8 cellular contexts compared by ENCODE assay signal in the genomic region with DNA sequence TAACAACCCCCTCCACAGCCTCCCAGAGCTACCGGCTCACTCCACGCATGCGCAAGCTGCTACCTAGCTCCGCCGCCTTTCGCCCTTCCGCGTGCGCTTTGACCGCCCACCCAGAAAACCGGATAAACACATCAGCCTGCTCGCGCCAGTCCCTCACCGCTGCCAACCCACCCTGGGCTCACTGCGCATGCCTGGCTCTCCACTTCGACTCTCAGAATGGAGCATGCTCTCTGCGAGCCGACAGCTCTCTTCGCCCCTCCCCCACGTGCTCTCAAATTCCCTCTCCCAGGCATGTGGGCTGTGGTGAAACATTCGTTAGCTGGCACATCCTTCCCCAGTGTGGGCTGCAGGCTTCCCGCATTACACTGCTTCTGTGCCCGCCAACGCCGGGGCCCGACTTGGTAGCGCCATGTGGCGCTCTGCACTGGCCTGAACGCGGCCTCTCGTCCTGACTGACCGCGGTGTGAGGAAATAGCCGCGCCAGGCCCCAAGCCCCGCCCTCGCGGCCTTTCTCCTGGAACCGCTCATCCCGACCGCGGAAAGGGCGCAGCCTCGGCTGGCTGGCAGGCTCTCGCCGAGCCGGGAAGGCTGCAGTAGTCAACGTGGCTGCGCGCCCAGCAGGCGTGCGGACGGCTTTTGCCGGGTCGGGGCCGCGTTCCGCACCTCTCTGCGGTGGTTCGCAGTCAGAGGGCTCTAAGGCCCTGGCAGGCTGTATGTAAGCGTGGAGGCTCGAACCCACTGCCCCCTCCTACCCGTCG. TPM values are rescaled to one million over a fixed set of nuclear protein-coding genes. Genes with fewer than 3 reads are reported as not detected.
DNase-seq lines count a peak whose midpoint lies in the region; ATAC-seq, FAIRE-seq and TF ChIP-seq lines count a peak whose summit lies in the region.

No MANE protein-coding gene starts in this region.

- H3K36me3 ChIP-seq in bronchial epithelial cell (ENCODE audit: control insufficient read depth, insufficient read depth, low read length) (no peaks in the 10 kb centered on the region), small intestine (ENCODE audit: control insufficient read depth in 2 of 2, insufficient read depth in 2 of 2, low read length in 2 of 2) (no peaks in the 10 kb centered on the region)

- ATAC-seq in GM18909 (IDR thresholded peaks at IDR 0.05; ENCODE audit: poor library complexity, unreplicated experiment) (peak; percentile 74), HG03159 (IDR thresholded peaks at IDR 0.05; ENCODE audit: unreplicated experiment) (peak; percentile 72)

- FAIRE-seq in bronchial epithelial cell (lab: Jason Lieb, UNC) (peak; percentile 47), small intestine (lab: Jason Lieb, UNC) (no peak)

- H3K4me3 ChIP-seq in WI38 (ENCODE audit: low read depth, low read length) (peak overlapping the region; percentile 97), bronchial epithelial cell (ENCODE audit: low read depth, low read length) (peak overlapping the region; percentile 65), small intestine (ENCODE audit: low read depth in 1 of 2, low read length in 2 of 2) (peak overlapping the region; percentile 81 to 90)

- H3K4me1 ChIP-seq in small intestine (ENCODE audit: control insufficient read depth in 2 of 2, insufficient read depth in 1 of 2, low read depth in 1 of 2, low read length in 1 of 2) = peaks cover 0 to 2% of the 10 kb centered on the region in 2 donors

- H3K9me3 ChIP-seq in small intestine (ENCODE audit: control insufficient read depth, low read depth) = no peaks in the 10 kb centered on the region

- no peak for TF ChIP-seq CTCF in WI38 (IDR thresholded peaks at IDR 0.05; ENCODE audit: low read depth, low read length)
- TF ChIP-seq CTCF in bronchial epithelial cell (IDR thresholded peaks at IDR 0.05; ENCODE audit: insufficient read depth, low read length, severe bottlenecking) = no peak

- peak overlapping the region; percentile 90 to 100 for H3K27ac ChIP-seq in small intestine (ENCODE audit: low read depth in 1 of 2, low read length in 1 of 2)

- no peaks in the 10 kb centered on the region for H3K27me3 ChIP-seq in bronchial epithelial cell (ENCODE audit: control insufficient read depth, insufficient read depth, low read length)
- no peaks in the 10 kb centered on the region for H3K27me3 ChIP-seq in small intestine (ENCODE audit: control insufficient read depth in 2 of 2, insufficient read depth in 2 of 2, low read length in 2 of 2)

- DNase-seq in AG08395 (ENCODE audit: low spot score) (peak; percentile 100), NCI-H2227 (lab: John Stamatoyannopoulos, UW; ENCODE audit: unreplicated experiment) (peak; percentile 98), bronchial epithelial cell (ENCODE audit: low read depth) (peak; percentile 99), iPS-NIHi11 (ENCODE audit: low spot score) (peak; percentile 94), small intestine (peak; percentile 99)

- WGBS in small intestine, 3 donors = 0% methylated on average over 60 to 64 of the region's 64 CpGs

RNA-seq across cellular contexts. Expression of gene MSL2, which starts 0.4 kb away (rescaled TPM):
- 7.4 and 8.1 TPM in 2 replicates for total RNA-seq in bronchial epithelial cell
- 1 to 10 TPM; 3.8 to 8.0 (median 4.9) TPM for polyA plus RNA-seq in small intestine

RNA-seq across cellular contexts. Expression of gene PCCB, which starts 53.6 kb away (rescaled TPM):
- total RNA-seq in bronchial epithelial cell = 56.7 and 62.1 TPM in 2 replicates
- 10 to 100 TPM; 24.0 to 39.5 (median 33.3) TPM for polyA plus RNA-seq in small intestine

Comparison
In these comparisons a context has a peak if more than half of its experiments do, and no peak if none do; other contexts are left out.
1. Peak in every context shown above with its lines: DNase-seq, ATAC-seq, H3K4me3 ChIP-seq and H3K27ac ChIP-seq.